Comparison of ENCODE assay signal across 11 cellular contexts in genomic region chr5:132673939-132674630, GRCh38. TPM values are rescaled to one million over a fixed set of nuclear protein-coding genes. Genes with fewer than 3 reads are reported as not detected.
A peak's percentile ranks its signal among the peaks of the same experiment; 100 is the strongest.
DNase-seq lines count a peak whose midpoint lies in the region; ATAC-seq, FAIRE-seq and TF ChIP-seq lines count a peak whose summit lies in the region.
"Had no signal": no experiment of that assay in that cellular context is flagged by ENCODE, and none has a peak within 500 bp of the region (broad histone marks: within the 10 kb centered on the region; RNA-seq: fewer than 3 reads in every experiment).

Gene IL4 (plus strand): TSS chr5:132673989. CDS start chr5:132674051, 62 bp downstream.

- no peak for DNase-seq in AG04450 (ENCODE audit: low read depth, low spot score)
- DNase-seq in activated CD8-positive, alpha-beta T cell treated with anti-CD3 and anti-CD28 coated beads for 36 hours: no peak
- no peak for DNase-seq in keratinocyte (ENCODE audit: low read depth, low spot score)
- DNase-seq in germinal center (ENCODE audit: low spot score): no peak
- DNase-seq: effector CD4-positive, alpha-beta T cell had no signal

- peaks cover 28% of the 10 kb centered on the region for H3K4me1 Mint-ChIP-seq in activated CD8-positive, alpha-beta T cell treated with anti-CD3 and anti-CD28 coated beads for 36 hours (ENCODE audit: low read depth)

- H3K4me1 ChIP-seq in keratinocyte (ENCODE audit: control insufficient read depth, extremely low read depth, insufficient read depth, low read length): peaks cover 24% of the 10 kb centered on the region

- H3K27me3 ChIP-seq in AG04450 (ENCODE audit: control insufficient read depth, insufficient read depth, low read length) (no peaks in the 10 kb centered on the region), keratinocyte (ENCODE audit: control insufficient read depth, extremely low read depth, insufficient read depth, low read length) (no peaks in the 10 kb centered on the region)

- peak within 1 kb of the TSS; percentile 29 for H2AFZ ChIP-seq in keratinocyte (ENCODE audit: control insufficient read depth, low read length)

- no peaks in the 10 kb centered on the region for H3K9me3 Mint-ChIP-seq in activated CD8-positive, alpha-beta T cell treated with anti-CD3 and anti-CD28 coated beads for 36 hours

- H3K4me3 ChIP-seq in AG04450 (ENCODE audit: low read depth, low read length): no peak within 1 kb of the TSS
- peak within 1 kb of the TSS in 1 of 3 experiments; percentile 11 for H3K4me3 ChIP-seq in keratinocyte (ENCODE audit: control insufficient read depth in 2 of 3, extremely low read depth in 1 of 3, insufficient read depth in 2 of 3, low read depth in 1 of 3, low read length in 3 of 3)
- H3K4me3 ChIP-seq: SK-N-MC had no signal

- H3K9ac ChIP-seq in keratinocyte (ENCODE audit: control insufficient read depth, extremely low read depth, insufficient read depth, low read length): peak within 1 kb of the TSS; percentile 39

- dilution Hi-C loops in keratinocyte (cut with MboI; ENCODE audit: extremely low pct_ligation_motif_present, low sequenced_read_pairs): no loop called here

- H3K4me2 ChIP-seq in keratinocyte (ENCODE audit: control insufficient read depth, extremely low read depth, insufficient read depth, low read depth, low read length): peak within 1 kb of the TSS; percentile 75

- H3K27me3 Mint-ChIP-seq in activated CD8-positive, alpha-beta T cell treated with anti-CD3 and anti-CD28 coated beads for 36 hours: no peaks in the 10 kb centered on the region

- CTCF ChIA-PET in AG04450 (lab: Charles Lee): interaction anchor here (0.7 to 1.6 kb wide), 2 partner anchors 43 to 146 kb away, joined by 3 to 5 read pairs; no protein-coding TSS in a partner anchor
- CTCF ChIA-PET in activated CD8-positive, alpha-beta T cell treated with anti-CD3 and anti-CD28 coated beads for 36 hours (lab: Charles Lee): interaction anchor here (0.7 to 1.1 kb wide), 3 partner anchors 15 to 72 kb away, joined by 3 read pairs; no protein-coding TSS in a partner anchor

- H3K36me3 ChIP-seq in keratinocyte (ENCODE audit: control insufficient read depth in 2 of 2, extremely low read depth in 1 of 2, insufficient read depth in 2 of 2, low read length in 2 of 2): no peaks in the 10 kb centered on the region

- H4K20me1 ChIP-seq in keratinocyte (ENCODE audit: control insufficient read depth, extremely low read depth, insufficient read depth, low read length): no peaks in the 10 kb centered on the region

- no peak for FAIRE-seq in keratinocyte (lab: Jason Lieb, UNC)
- FAIRE-seq: HTR-8/SVneo had no signal

- POLR2A ChIA-PET in AG04450 (lab: Yijun Ruan, JAX): interaction anchor here (1.1 kb wide), 1 partner anchor 164 kb away, joined by 4 read pairs; no protein-coding TSS in a partner anchor
- POLR2A ChIA-PET in activated CD8-positive, alpha-beta T cell treated with anti-CD3 and anti-CD28 coated beads for 36 hours (lab: Charles Lee): interaction anchor here (0.8 to 2.0 kb wide), 11 partner anchors 9 to 178 kb away, joined by 3 to 7 read pairs (median 4); partner anchors contain the start of gene IL13

- H3K79me2 ChIP-seq in keratinocyte (ENCODE audit: control insufficient read depth, insufficient read depth, low read length): no peaks in the 10 kb centered on the region

- peaks cover 3% of the 10 kb centered on the region; the same call in 1 of the 2 replicates for H3K9me3 ChIP-seq in AG04450 (ENCODE audit: control insufficient read depth, insufficient read depth, low read length)
- H3K9me3 ChIP-seq in keratinocyte (ENCODE audit: control insufficient read depth, low read depth, low read length): no peaks in the 10 kb centered on the region

- H3K36me3 Mint-ChIP-seq in activated CD8-positive, alpha-beta T cell treated with anti-CD3 and anti-CD28 coated beads for 36 hours (ENCODE audit: low read depth): no peaks in the 10 kb centered on the region

- H3K27ac ChIP-seq in AG04450 (ENCODE audit: low read depth, low read length): peak within 1 kb of the TSS; percentile 95
- H3K27ac ChIP-seq in keratinocyte (ENCODE audit: control insufficient read depth, insufficient read depth, low read length): peak within 1 kb of the TSS; percentile 58
- H3K27ac ChIP-seq: SK-N-MC had no signal

- intact Hi-C loops in activated CD8-positive, alpha-beta T cell treated with anti-CD3 and anti-CD28 coated beads for 36 hours (cut with micrococcal nuclease): no loop called here

- TF ChIP-seq CTCF in AG04450 (IDR thresholded peaks at IDR 0.05; ENCODE audit: low read depth, low read length) (no peak), keratinocyte (optimal IDR thresholded peaks at IDR 0.05 in 1 of 3, IDR thresholded peaks at IDR 0.05 in 1 of 3, conservative IDR thresholded peaks at IDR 0.05 in 1 of 3; ENCODE audit: extremely low read depth in 1 of 3, insufficient read depth in 2 of 3, low read length in 3 of 3) (no peak)
- TF ChIP-seq CTCF in activated CD8-positive, alpha-beta T cell treated with anti-CD3 and anti-CD28 coated beads for 36 hours (IDR thresholded peaks at IDR 0.05): no peak

- peak within 1 kb of the TSS; percentile 4 for H3K4me3 Mint-ChIP-seq in activated CD8-positive, alpha-beta T cell treated with anti-CD3 and anti-CD28 coated beads for 36 hours

- ATAC-seq in GM19023 (IDR thresholded peaks at IDR 0.05; ENCODE audit: unreplicated experiment) (peak; percentile 1), HG03175 (IDR thresholded peaks at IDR 0.05; ENCODE audit: unreplicated experiment) (no peak), HG02981 (IDR thresholded peaks at IDR 0.05; ENCODE audit: unreplicated experiment) (no peak), GM21529 (IDR thresholded peaks at IDR 0.05; ENCODE audit: unreplicated experiment) (no peak)
- ATAC-seq in activated CD8-positive, alpha-beta T cell treated with anti-CD3 and anti-CD28 coated beads for 36 hours: peak; percentile 17

- peak within 1 kb of the TSS; percentile 84 for H3K27ac Mint-ChIP-seq in activated CD8-positive, alpha-beta T cell treated with anti-CD3 and anti-CD28 coated beads for 36 hours

- no peaks in the 10 kb centered on the region for H3K9me1 ChIP-seq in keratinocyte (ENCODE audit: control insufficient read depth, extremely low read depth, insufficient read depth, low read length)

RNA-seq across cellular contexts. Expression of gene IL4, which starts in this region (rescaled TPM):
- polyA plus RNA-seq in AG04450 (2011; rRNA removed) (not detected in 2 replicates), keratinocyte (not detected in 3 replicates)
- not detected in 2 replicates for polyA minus RNA-seq in AG04450 (2011; rRNA and poly(A)+ RNA removed)
- total RNA-seq in activated CD8-positive, alpha-beta T cell treated with anti-CD3 and anti-CD28 coated beads for 36 hours: 1 to 10 TPM in 1 of 2 experiments, under 1 TPM in 1; 0.72 to 1.4 TPM
- polyA plus RNA-seq in keratinocyte (2011; ENCODE audit: low read depth): not detected
- polyA plus RNA-seq in keratinocyte (2011; cell fraction: cytosol; rRNA removed): not detected in 2 replicates
- not detected in 2 replicates for polyA plus RNA-seq in keratinocyte (2011; cell fraction: nucleus; rRNA removed)
- not detected in 2 replicates for polyA plus RNA-seq in keratinocyte (2012; ENCODE audit: low replicate concordance)
- polyA minus RNA-seq in keratinocyte: not detected in 3 replicates
- polyA minus RNA-seq in keratinocyte (2011; cell fraction: cytosol; rRNA and poly(A)+ RNA removed): not detected
- not detected in 2 replicates for polyA minus RNA-seq in keratinocyte (2011; cell fraction: nucleus; rRNA and poly(A)+ RNA removed)

Comparison
In these comparisons a context has a peak if more than half of its experiments do, and no peak if none do; other contexts are left out.
1. ATAC-seq: peak in GM19023 (single experiment) and activated CD8-positive, alpha-beta T cell treated with anti-CD3 and anti-CD28 coated beads for 36 hours (single experiment); none in HG03175 (single experiment), HG02981 (single experiment) and GM21529 (single experiment).